ENCODE assay signal across 10 cellular contexts in the genomic region with DNA sequence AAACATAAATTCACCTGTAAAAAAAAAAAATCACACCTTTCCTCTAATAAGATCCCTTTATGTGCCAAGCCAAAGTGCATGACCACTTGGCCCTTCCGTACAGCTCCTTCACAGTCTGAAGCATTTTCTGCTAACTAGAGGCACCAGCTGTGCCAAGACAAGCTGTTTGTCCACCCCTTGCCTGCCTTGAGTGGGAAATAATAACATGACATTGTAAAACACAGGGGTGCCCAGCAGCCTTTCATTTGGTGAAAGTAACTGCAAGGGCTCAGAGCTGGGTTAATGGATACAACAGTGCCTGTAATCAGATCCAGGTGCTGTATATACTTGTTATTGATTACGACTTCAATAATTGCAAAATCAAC.
DNase-seq lines count a peak whose midpoint lies in the region; ATAC-seq lines count a peak whose summit lies in the region.
"Had no signal": no experiment of that assay in that cellular context is flagged by ENCODE, and none has a peak within 500 bp of the region (broad histone marks: within the 10 kb centered on the region; RNA-seq: fewer than 3 reads in every experiment).

No MANE protein-coding gene starts in this region.

- H3K4me3 Mint-ChIP-seq in activated naive CD8-positive, alpha-beta T cell treated with anti-CD3 and anti-CD28 coated beads, Interleukin-2, amount 50 U/mL, for 24 hours: peak overlapping the region; percentile 38

- no peak for DNase-seq in activated naive CD8-positive, alpha-beta T cell treated with anti-CD3 and anti-CD28 coated beads, Interleukin-2, amount 50 U/mL, for 24 hours
- DNase-seq in OCI-M2 (lab: John Stamatoyannopoulos, UW; ENCODE audit: unreplicated experiment): no peak
- DNase-seq in central memory CD4-positive, alpha-beta T cell: no peak
- no peak for DNase-seq in NCI-H1694 treated with DMSO at 0.1 percent for 48 hours (lab: John Stamatoyannopoulos, UW)
- no peak for DNase-seq in stimulated activated CD4-positive, alpha-beta T cell treated with anti-CD3 and anti-CD28 coated beads, Interleukin-2, amount 100 ng/mL, for 24 hours
- DNase-seq: activated T-cell treated with anti-CD3 and anti-CD28 coated beads, Interleukin-2, amount 50 U/mL, for 1 hour had no signal

- peak overlapping the region; percentile 44; the same call in 1 of the 2 replicates for H3K4me3 ChIP-seq in GM08714 (ENCODE audit: low read length)
- H3K4me3 ChIP-seq: thoracic aorta had no signal

- H3K9me3 Mint-ChIP-seq in activated naive CD8-positive, alpha-beta T cell treated with anti-CD3 and anti-CD28 coated beads, Interleukin-2, amount 50 U/mL, for 24 hours: peaks cover 14% of the 10 kb centered on the region

- ATAC-seq in GM19452 (IDR thresholded peaks at IDR 0.05; ENCODE audit: unreplicated experiment) (peak; percentile 20), HG03354 (IDR thresholded peaks at IDR 0.05; ENCODE audit: poor library complexity, severe bottlenecking, unreplicated experiment) (peak; percentile 44)
- ATAC-seq in activated naive CD8-positive, alpha-beta T cell treated with anti-CD3 and anti-CD28 coated beads, Interleukin-2, amount 50 U/mL, for 24 hours: no peak

- H3K27me3 Mint-ChIP-seq in activated naive CD8-positive, alpha-beta T cell treated with anti-CD3 and anti-CD28 coated beads, Interleukin-2, amount 50 U/mL, for 24 hours: peaks cover 2% of the 10 kb centered on the region

- peak overlapping the region; percentile 86 for H3K27ac Mint-ChIP-seq in activated naive CD8-positive, alpha-beta T cell treated with anti-CD3 and anti-CD28 coated beads, Interleukin-2, amount 50 U/mL, for 24 hours

- peaks cover 12% of the 10 kb centered on the region for H3K36me3 Mint-ChIP-seq in activated naive CD8-positive, alpha-beta T cell treated with anti-CD3 and anti-CD28 coated beads, Interleukin-2, amount 50 U/mL, for 24 hours (ENCODE audit: low read depth)

- peaks cover 83% of the 10 kb centered on the region for H3K4me1 Mint-ChIP-seq in activated naive CD8-positive, alpha-beta T cell treated with anti-CD3 and anti-CD28 coated beads, Interleukin-2, amount 50 U/mL, for 24 hours
